Comparison of ENCODE assay signal across 15 cellular contexts in the genomic region with DNA sequence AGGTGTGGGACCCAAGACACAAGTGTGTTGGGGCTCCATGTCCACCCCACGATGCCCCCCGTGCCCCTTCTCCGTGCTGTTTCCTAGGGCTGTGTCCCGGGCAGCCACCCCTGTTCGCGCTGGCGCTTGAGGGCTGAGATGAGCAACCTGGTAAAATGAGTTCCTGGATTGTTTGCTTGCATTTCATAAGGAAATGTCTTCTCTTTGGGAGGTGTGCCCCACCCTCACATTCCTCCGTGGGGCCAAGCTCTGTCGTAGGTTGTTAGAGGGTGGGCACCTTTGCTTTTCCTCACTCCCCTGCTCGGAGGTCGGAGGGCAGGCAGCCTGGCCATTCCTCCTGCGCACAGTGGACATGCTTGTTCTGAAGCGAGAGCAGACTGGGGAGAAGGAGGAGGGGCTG.
DNase-seq lines count a peak whose midpoint lies in the region; ATAC-seq and TF ChIP-seq lines count a peak whose summit lies in the region.
"Had no signal": no experiment of that assay in that cellular context is flagged by ENCODE, and none has a peak within 500 bp of the region (broad histone marks: within the 10 kb centered on the region; RNA-seq: fewer than 3 reads in every experiment).

No MANE protein-coding gene starts in this region.

- peaks cover 2% of the 10 kb centered on the region for H3K9me3 Mint-ChIP-seq in activated CD4-positive, alpha-beta T cell treated with anti-CD3 and anti-CD28 coated beads for 36 hours (ENCODE audit: low read depth)
- no peaks in the 10 kb centered on the region for H3K9me3 Mint-ChIP-seq in activated T-helper 2 cell treated with anti-CD3 and anti-CD28 coated beads, Interferon-gamma antibody, Interleukin-2, Interleukin-4, amounts not matched to agents 10 μg/mL and 5 μg/mL and 100 μg/mL, durations not matched to agents 14 hours and 24 hours and 36 hours
- H3K9me3 Mint-ChIP-seq in nephron = no peaks in the 10 kb centered on the region
- H3K9me3 Mint-ChIP-seq in stimulated activated memory B cell treated with anti-CD40 and anti-IgM and Interleukin-4, amounts not matched to agents 10 μg/mL and 1 μg/mL and 100 μg/mL, for 72 hours = no peaks in the 10 kb centered on the region
- H3K9me3 Mint-ChIP-seq: stimulated activated effector memory CD8-positive, alpha-beta T cell treated with anti-CD3 and anti-CD28 coated beads, Interleukin-12 subunit alpha, Interleukin-12 subunit beta, amount 100 ng/mL, for 72 hours had no signal

- H4K20me1 ChIP-seq in DND-41 (ENCODE audit: insufficient read depth, low read length) = peaks cover 8% of the 10 kb centered on the region; the same call in 1 of the 2 replicates

- H3K27ac ChIP-seq in DND-41 (ENCODE audit: low read length) = 0 out of 2 replicates have a peak overlapping the region, but pooled peaks have one; percentile 10
- H3K27ac ChIP-seq: BLaER1, brain microvascular endothelial cell, tibial artery had no signal

- no peak overlapping the region for H2AFZ ChIP-seq in DND-41 (ENCODE audit: low read depth, low read length)

- peak overlapping the region; percentile 82 for H3K27ac Mint-ChIP-seq in activated CD4-positive, alpha-beta T cell treated with anti-CD3 and anti-CD28 coated beads for 36 hours
- peak overlapping the region; percentile 86 for H3K27ac Mint-ChIP-seq in activated T-helper 2 cell treated with anti-CD3 and anti-CD28 coated beads, Interferon-gamma antibody, Interleukin-2, Interleukin-4, amounts not matched to agents 10 μg/mL and 5 μg/mL and 100 μg/mL, durations not matched to agents 14 hours and 24 hours and 36 hours
- peak overlapping the region; percentile 29 to 94 (median 55) for H3K27ac Mint-ChIP-seq in nephron
- H3K27ac Mint-ChIP-seq in stimulated activated memory B cell treated with anti-CD40 and anti-IgM and Interleukin-4, amounts not matched to agents 10 μg/mL and 1 μg/mL and 100 μg/mL, for 72 hours = no peak overlapping the region

- no peaks in the 10 kb centered on the region for H3K27me3 ChIP-seq in DND-41 (ENCODE audit: insufficient read depth, low read length, poor library complexity)
- H3K27me3 ChIP-seq: brain microvascular endothelial cell, tibial artery had no signal

- intact Hi-C loops in activated CD4-positive, alpha-beta T cell treated with anti-CD3 and anti-CD28 coated beads for 36 hours (cut with DNase I, micrococcal nuclease) = no loop called here
- intact Hi-C loops in activated T-helper 2 cell treated with anti-CD3 and anti-CD28 coated beads, Interferon-gamma antibody, Interleukin-2, Interleukin-4, amounts not matched to agents 10 μg/mL and 5 μg/mL and 100 μg/mL, durations not matched to agents 14 hours and 24 hours and 36 hours (cut with micrococcal nuclease) = no loop called here

- H3K36me3 Mint-ChIP-seq in activated CD4-positive, alpha-beta T cell treated with anti-CD3 and anti-CD28 coated beads for 36 hours (ENCODE audit: low read depth) = peaks cover 36% of the 10 kb centered on the region
- H3K36me3 Mint-ChIP-seq in activated T-helper 2 cell treated with anti-CD3 and anti-CD28 coated beads, Interferon-gamma antibody, Interleukin-2, Interleukin-4, amounts not matched to agents 10 μg/mL and 5 μg/mL and 100 μg/mL, durations not matched to agents 14 hours and 24 hours and 36 hours (ENCODE audit: low read depth) = peaks cover 66% of the 10 kb centered on the region
- H3K36me3 Mint-ChIP-seq in nephron (ENCODE audit: low read depth) = peaks cover 26% of the 10 kb centered on the region
- H3K36me3 Mint-ChIP-seq in stimulated activated memory B cell treated with anti-CD40 and anti-IgM and Interleukin-4, amounts not matched to agents 10 μg/mL and 1 μg/mL and 100 μg/mL, for 72 hours = peaks cover 39% of the 10 kb centered on the region

- no peaks in the 10 kb centered on the region for H3K79me2 ChIP-seq in DND-41 (ENCODE audit: insufficient read depth, low read length)

- no peaks in the 10 kb centered on the region for H3K9me3 ChIP-seq in DND-41 (ENCODE audit: insufficient read depth, low read length, severe bottlenecking)
- H3K9me3 ChIP-seq: BLaER1, tibial artery had no signal

- TF ChIP-seq CTCF in DND-41 (IDR thresholded peaks at IDR 0.05; ENCODE audit: borderline replicate concordance, extremely low read depth, low read length, poor library complexity, severe bottlenecking) = no peak
- TF ChIP-seq CTCF in nephron (IDR thresholded peaks at IDR 0.05; ENCODE audit: unreplicated experiment in 3 of 3) = no peak
- no peak for TF ChIP-seq CTCF in GM10266 (IDR thresholded peaks at IDR 0.05; ENCODE audit: control insufficient read depth, insufficient read depth, low read depth, missing control alignments)

- H3K4me3 ChIP-seq in DND-41 (ENCODE audit: low read depth in 1 of 2, low read length in 2 of 2) = no peak overlapping the region
- H3K4me3 ChIP-seq: BLaER1, tibial artery had no signal

- no peak overlapping the region for H3K4me2 ChIP-seq in DND-41 (ENCODE audit: insufficient read depth, low read length)
- H3K4me2 ChIP-seq: BLaER1 had no signal

- POLR2A ChIA-PET in activated CD4-positive, alpha-beta T cell treated with anti-CD3 and anti-CD28 coated beads for 36 hours (lab: Charles Lee) = no interaction called here

- DNase-seq in activated CD4-positive, alpha-beta T cell treated with anti-CD3 and anti-CD28 coated beads for 36 hours = no peak
- no peak for DNase-seq in activated CD4-positive, alpha-beta T cell treated with anti-CD3 and anti-CD28 coated beads, Interleukin-2, amount 50 U/mL, for 4 hours
- DNase-seq in DND-41 = no peak
- no peak for DNase-seq in activated T-helper 2 cell treated with anti-CD3 and anti-CD28 coated beads, Interferon-gamma antibody, Interleukin-2, Interleukin-4, amounts not matched to agents 10 μg/mL and 5 μg/mL and 100 μg/mL, durations not matched to agents 14 hours and 24 hours and 36 hours (ENCODE audit: low spot score)
- no peak for DNase-seq in NCI-H226
- DNase-seq in GM10266 (ENCODE audit: extremely low spot score) = no peak
- DNase-seq: brain microvascular endothelial cell, GF-D8, mesendoderm, NCI-H187 had no signal

- H3K9ac ChIP-seq in DND-41 (ENCODE audit: low read depth, low read length) = no peak overlapping the region
- H3K9ac ChIP-seq: BLaER1 had no signal

- CTCF ChIA-PET in activated CD4-positive, alpha-beta T cell treated with anti-CD3 and anti-CD28 coated beads for 36 hours (lab: Charles Lee) = interaction anchor here (1.2 kb wide), 1 partner anchor 79 kb away, joined by 3 read pairs; no protein-coding TSS in a partner anchor

- peaks cover 47% of the 10 kb centered on the region for H3K36me3 ChIP-seq in DND-41 (ENCODE audit: insufficient read depth, low read length)
- H3K36me3 ChIP-seq: brain microvascular endothelial cell had no signal

- no peak for ATAC-seq in activated CD4-positive, alpha-beta T cell treated with anti-CD3 and anti-CD28 coated beads for 36 hours
- no peak for ATAC-seq in DND-41 (ENCODE audit: insufficient read depth, low read depth)
- ATAC-seq in stimulated activated memory B cell treated with anti-CD40 and anti-IgM and Interleukin-4, amounts not matched to agents 10 μg/mL and 1 μg/mL and 100 μg/mL, for 72 hours = no peak

- H3K27me3 Mint-ChIP-seq in activated CD4-positive, alpha-beta T cell treated with anti-CD3 and anti-CD28 coated beads for 36 hours = no peaks in the 10 kb centered on the region
- H3K27me3 Mint-ChIP-seq in activated T-helper 2 cell treated with anti-CD3 and anti-CD28 coated beads, Interferon-gamma antibody, Interleukin-2, Interleukin-4, amounts not matched to agents 10 μg/mL and 5 μg/mL and 100 μg/mL, durations not matched to agents 14 hours and 24 hours and 36 hours (ENCODE audit: low read depth) = no peaks in the 10 kb centered on the region
- H3K27me3 Mint-ChIP-seq in nephron (ENCODE audit: low read depth) = peaks cover 6% of the 10 kb centered on the region
- no peaks in the 10 kb centered on the region for H3K27me3 Mint-ChIP-seq in stimulated activated memory B cell treated with anti-CD40 and anti-IgM and Interleukin-4, amounts not matched to agents 10 μg/mL and 1 μg/mL and 100 μg/mL, for 72 hours

- peaks cover 41% of the 10 kb centered on the region for H3K4me1 Mint-ChIP-seq in activated CD4-positive, alpha-beta T cell treated with anti-CD3 and anti-CD28 coated beads for 36 hours
- H3K4me1 Mint-ChIP-seq in activated T-helper 2 cell treated with anti-CD3 and anti-CD28 coated beads, Interferon-gamma antibody, Interleukin-2, Interleukin-4, amounts not matched to agents 10 μg/mL and 5 μg/mL and 100 μg/mL, durations not matched to agents 14 hours and 24 hours and 36 hours (ENCODE audit: low read depth) = peaks cover 47% of the 10 kb centered on the region
- peaks cover 4% of the 10 kb centered on the region for H3K4me1 Mint-ChIP-seq in nephron
- H3K4me1 Mint-ChIP-seq in stimulated activated memory B cell treated with anti-CD40 and anti-IgM and Interleukin-4, amounts not matched to agents 10 μg/mL and 1 μg/mL and 100 μg/mL, for 72 hours = peaks cover 13% of the 10 kb centered on the region

- no peaks in the 10 kb centered on the region for H3K4me1 ChIP-seq in DND-41 (ENCODE audit: insufficient read depth, low read length)
- H3K4me1 ChIP-seq: tibial artery had no signal

- H3K4me3 Mint-ChIP-seq in activated CD4-positive, alpha-beta T cell treated with anti-CD3 and anti-CD28 coated beads for 36 hours = no peak overlapping the region
- H3K4me3 Mint-ChIP-seq in activated T-helper 2 cell treated with anti-CD3 and anti-CD28 coated beads, Interferon-gamma antibody, Interleukin-2, Interleukin-4, amounts not matched to agents 10 μg/mL and 5 μg/mL and 100 μg/mL, durations not matched to agents 14 hours and 24 hours and 36 hours (ENCODE audit: low read depth) = no peak overlapping the region
- peak overlapping the region in 2 of 3 experiments; percentile 25 to 59 for H3K4me3 Mint-ChIP-seq in nephron
- H3K4me3 Mint-ChIP-seq in stimulated activated memory B cell treated with anti-CD40 and anti-IgM and Interleukin-4, amounts not matched to agents 10 μg/mL and 1 μg/mL and 100 μg/mL, for 72 hours = no peak overlapping the region
- H3K4me3 Mint-ChIP-seq: stimulated activated effector memory CD8-positive, alpha-beta T cell treated with anti-CD3 and anti-CD28 coated beads, Interleukin-12 subunit alpha, Interleukin-12 subunit beta, amount 100 ng/mL, for 72 hours had no signal

Comparison
In these comparisons a context has a peak if more than half of its experiments do, and no peak if none do; other contexts are left out.
1. H3K4me3 Mint-ChIP-seq: peak in nephron (2 of 3); none in activated CD4-positive, alpha-beta T cell treated with anti-CD3 and anti-CD28 coated beads for 36 hours (single experiment), activated T-helper 2 cell treated with anti-CD3 and anti-CD28 coated beads, Interferon-gamma antibody, Interleukin-2, Interleukin-4, amounts not matched to agents 10 μg/mL and 5 μg/mL and 100 μg/mL, durations not matched to agents 14 hours and 24 hours and 36 hours (single experiment) and stimulated activated memory B cell treated with anti-CD40 and anti-IgM and Interleukin-4, amounts not matched to agents 10 μg/mL and 1 μg/mL and 100 μg/mL, for 72 hours (single experiment).